In genomic region chr17:58822148-58823050, GRCh38 we compare ENCODE assay signal across 1 cellular context.
TF ChIP-seq lines count a peak whose summit lies in the region.

No MANE protein-coding gene starts in this region.

TF ChIP-seq in HEK293, 187 proteins besides CTCF, POLR2A, EP300 and RAD21 (continued from another document):
- no peak for TF ChIP-seq ZNF677 (tag by site-specific recombination; IDR thresholded peaks at IDR 0.05)
- TF ChIP-seq, protein P1, sequence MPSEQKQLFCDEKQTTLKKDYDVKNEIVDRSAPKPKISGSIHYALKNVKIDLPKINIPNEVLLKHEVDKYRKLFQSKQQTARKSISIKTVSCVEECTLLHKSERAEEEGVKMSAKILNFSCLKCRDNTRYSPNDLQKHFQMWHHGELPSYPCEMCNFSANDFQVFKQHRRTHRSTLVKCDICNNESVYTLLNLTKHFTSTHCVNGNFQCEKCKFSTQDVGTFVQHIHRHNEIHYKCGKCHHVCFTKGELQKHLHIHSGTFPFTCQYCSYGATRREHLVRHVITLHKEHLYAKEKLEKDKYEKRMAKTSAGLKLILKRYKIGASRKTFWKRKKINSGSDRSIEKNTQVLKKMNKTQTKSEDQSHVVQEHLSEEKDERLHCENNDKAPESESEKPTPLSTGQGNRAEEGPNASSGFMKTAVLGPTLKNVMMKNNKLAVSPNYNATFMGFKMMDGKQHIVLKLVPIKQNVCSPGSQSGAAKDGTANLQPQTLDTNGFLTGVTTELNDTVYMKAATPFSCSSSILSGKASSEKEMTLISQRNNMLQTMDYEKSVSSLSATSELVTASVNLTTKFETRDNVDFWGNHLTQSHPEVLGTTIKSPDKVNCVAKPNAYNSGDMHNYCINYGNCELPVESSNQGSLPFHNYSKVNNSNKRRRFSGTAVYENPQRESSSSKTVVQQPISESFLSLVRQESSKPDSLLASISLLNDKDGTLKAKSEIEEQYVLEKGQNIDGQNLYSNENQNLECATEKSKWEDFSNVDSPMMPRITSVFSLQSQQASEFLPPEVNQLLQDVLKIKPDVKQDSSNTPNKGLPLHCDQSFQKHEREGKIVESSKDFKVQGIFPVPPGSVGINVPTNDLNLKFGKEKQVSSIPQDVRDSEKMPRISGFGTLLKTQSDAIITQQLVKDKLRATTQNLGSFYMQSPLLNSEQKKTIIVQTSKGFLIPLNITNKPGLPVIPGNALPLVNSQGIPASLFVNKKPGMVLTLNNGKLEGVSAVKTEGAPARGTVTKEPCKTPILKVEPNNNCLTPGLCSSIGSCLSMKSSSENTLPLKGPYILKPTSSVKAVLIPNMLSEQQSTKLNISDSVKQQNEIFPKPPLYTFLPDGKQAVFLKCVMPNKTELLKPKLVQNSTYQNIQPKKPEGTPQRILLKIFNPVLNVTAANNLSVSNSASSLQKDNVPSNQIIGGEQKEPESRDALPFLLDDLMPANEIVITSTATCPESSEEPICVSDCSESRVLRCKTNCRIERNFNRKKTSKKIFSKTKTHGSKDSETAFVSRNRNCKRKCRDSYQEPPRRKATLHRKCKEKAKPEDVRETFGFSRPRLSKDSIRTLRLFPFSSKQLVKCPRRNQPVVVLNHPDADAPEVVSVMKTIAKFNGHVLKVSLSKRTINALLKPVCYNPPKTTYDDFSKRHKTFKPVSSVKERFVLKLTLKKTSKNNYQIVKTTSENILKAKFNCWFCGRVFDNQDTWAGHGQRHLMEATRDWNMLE (tag by site-specific recombination; conservative IDR thresholded peaks at IDR 0.05; ENCODE audit: low read depth): peak; percentile 98
- TF ChIP-seq ZNF433 (tag by site-specific recombination; IDR thresholded peaks at IDR 0.05; ENCODE audit: low read depth): peak; percentile 83
